13 cellular contexts compared by ENCODE assay signal in genomic region chr14:47442206-47442605, GRCh38.
A peak's percentile ranks its signal among the peaks of the same experiment; 100 is the strongest.
DNase-seq lines count a peak whose midpoint lies in the region; ATAC-seq and TF ChIP-seq lines count a peak whose summit lies in the region.
"Had no signal": no experiment of that assay in that cellular context is flagged by ENCODE, and none has a peak within 500 bp of the region (broad histone marks: within the 10 kb centered on the region; RNA-seq: fewer than 3 reads in every experiment).

No MANE protein-coding gene starts in this region.

- peak; percentile 53 for TF ChIP-seq CTCF in WERI-Rb-1 (IDR thresholded peaks at IDR 0.05; ENCODE audit: low read depth, low read length)

- H3K9me3 ChIP-seq in WERI-Rb-1 (ENCODE audit: severe bottlenecking): no peaks in the 10 kb centered on the region
- no peaks in the 10 kb centered on the region for H3K9me3 ChIP-seq in effector memory CD4-positive, alpha-beta T cell (ENCODE audit: control insufficient read depth, low read length)
- H3K9me3 ChIP-seq: adrenal gland had no signal

- H3K4me1 ChIP-seq in effector memory CD4-positive, alpha-beta T cell (ENCODE audit: control insufficient read depth, insufficient read depth, low read length, poor library complexity, severe bottlenecking): no peaks in the 10 kb centered on the region
- H3K4me1 ChIP-seq: adrenal gland had no signal

- no peak for ATAC-seq in HG03354 (IDR thresholded peaks at IDR 0.05; ENCODE audit: poor library complexity, severe bottlenecking, unreplicated experiment)
- ATAC-seq: stimulated activated memory B cell treated with anti-CD40 and anti-IgM and Interleukin-4, amounts not matched to agents 10 μg/mL and 1 μg/mL and 100 μg/mL, for 72 hours had no signal

- H3K4me1 Mint-ChIP-seq in immature natural killer cell: no peaks in the 10 kb centered on the region
- H3K4me1 Mint-ChIP-seq: CD4-positive, CD25-positive, alpha-beta regulatory T cell; stimulated activated memory B cell treated with anti-CD40 and anti-IgM and Interleukin-4, amounts not matched to agents 10 μg/mL and 1 μg/mL and 100 μg/mL, for 72 hours had no signal

- peaks cover 0 to 4% (median 0%) of the 10 kb centered on the region in 3 donors for H3K36me3 Mint-ChIP-seq in immature natural killer cell
- H3K36me3 Mint-ChIP-seq: CD4-positive, CD25-positive, alpha-beta regulatory T cell; stimulated activated memory B cell treated with anti-CD40 and anti-IgM and Interleukin-4, amounts not matched to agents 10 μg/mL and 1 μg/mL and 100 μg/mL, for 72 hours had no signal

- peaks cover 0 to 3% (median 1%) of the 10 kb centered on the region in 3 donors for H3K27me3 Mint-ChIP-seq in immature natural killer cell (ENCODE audit: low read depth in 3 of 3)
- H3K27me3 Mint-ChIP-seq: CD4-positive, CD25-positive, alpha-beta regulatory T cell; stimulated activated memory B cell treated with anti-CD40 and anti-IgM and Interleukin-4, amounts not matched to agents 10 μg/mL and 1 μg/mL and 100 μg/mL, for 72 hours had no signal

- H3K9me3 Mint-ChIP-seq in immature natural killer cell: peaks cover 14 to 36% (median 17%) of the 10 kb centered on the region in 6 donors

- no peak overlapping the region for H3K27ac Mint-ChIP-seq in immature natural killer cell
- H3K27ac Mint-ChIP-seq: CD4-positive, CD25-positive, alpha-beta regulatory T cell; stimulated activated memory B cell treated with anti-CD40 and anti-IgM and Interleukin-4, amounts not matched to agents 10 μg/mL and 1 μg/mL and 100 μg/mL, for 72 hours had no signal

- H3K4me3 ChIP-seq in WERI-Rb-1 (ENCODE audit: low read depth, low read length): no peak overlapping the region
- H3K4me3 ChIP-seq in effector memory CD4-positive, alpha-beta T cell (ENCODE audit: insufficient read depth, low read depth, low read length, poor library complexity, severe bottlenecking): no peak overlapping the region
- H3K4me3 ChIP-seq: adrenal gland had no signal

- H3K36me3 ChIP-seq in WERI-Rb-1: no peaks in the 10 kb centered on the region
- H3K36me3 ChIP-seq in effector memory CD4-positive, alpha-beta T cell (ENCODE audit: control insufficient read depth, insufficient read depth, low read length): no peaks in the 10 kb centered on the region
- H3K36me3 ChIP-seq: adrenal gland had no signal

- DNase-seq in COLO829 (ENCODE audit: low spot score) (peak; percentile 69), LoVo (ENCODE audit: low spot score) (peak; percentile 7), WERI-Rb-1 (peak; percentile 46), islet precursor cell (peak; percentile 91), immature natural killer cell (no peak), NCI-H1436 treated with DMSO at 0.1 percent for 48 hours (lab: John Stamatoyannopoulos, UW) (no peak)
- no peak for DNase-seq in effector memory CD4-positive, alpha-beta T cell
- DNase-seq: activated CD4-positive, alpha-beta T cell treated with anti-CD3 and anti-CD28 coated beads for 1 hour; CD4-positive, CD25-positive, alpha-beta regulatory T cell; NCI-H187 treated with DMSO at 0.1 percent for 48 hours had no signal

- no peaks in the 10 kb centered on the region for H3K27me3 ChIP-seq in WERI-Rb-1 (ENCODE audit: insufficient read depth, low read depth, severe bottlenecking)
- no peaks in the 10 kb centered on the region for H3K27me3 ChIP-seq in effector memory CD4-positive, alpha-beta T cell (replicated peaks; ENCODE audit: control insufficient read depth, insufficient read depth, low read length, poor library complexity, severe bottlenecking)
- H3K27me3 ChIP-seq: adrenal gland had no signal

- H3K4me3 Mint-ChIP-seq in immature natural killer cell: no peak overlapping the region
- H3K4me3 Mint-ChIP-seq: CD4-positive, CD25-positive, alpha-beta regulatory T cell; stimulated activated memory B cell treated with anti-CD40 and anti-IgM and Interleukin-4, amounts not matched to agents 10 μg/mL and 1 μg/mL and 100 μg/mL, for 72 hours had no signal

- H3K27ac ChIP-seq in WERI-Rb-1: no peak overlapping the region
- H3K27ac ChIP-seq in effector memory CD4-positive, alpha-beta T cell (ENCODE audit: insufficient read depth, low read length, poor library complexity, severe bottlenecking): no peak overlapping the region
- H3K27ac ChIP-seq: adrenal gland had no signal

Comparison
In these comparisons a context has a peak if more than half of its experiments do, and no peak if none do; other contexts are left out.
1. DNase-seq: peak in COLO829 (single experiment), LoVo (single experiment), WERI-Rb-1 (single experiment) and islet precursor cell (single experiment); none in immature natural killer cell (0 of 3), effector memory CD4-positive, alpha-beta T cell (0 of 3) and NCI-H1436 treated with DMSO at 0.1 percent for 48 hours (single experiment).